ENCODE assay signal across 15 cellular contexts in the genomic region with DNA sequence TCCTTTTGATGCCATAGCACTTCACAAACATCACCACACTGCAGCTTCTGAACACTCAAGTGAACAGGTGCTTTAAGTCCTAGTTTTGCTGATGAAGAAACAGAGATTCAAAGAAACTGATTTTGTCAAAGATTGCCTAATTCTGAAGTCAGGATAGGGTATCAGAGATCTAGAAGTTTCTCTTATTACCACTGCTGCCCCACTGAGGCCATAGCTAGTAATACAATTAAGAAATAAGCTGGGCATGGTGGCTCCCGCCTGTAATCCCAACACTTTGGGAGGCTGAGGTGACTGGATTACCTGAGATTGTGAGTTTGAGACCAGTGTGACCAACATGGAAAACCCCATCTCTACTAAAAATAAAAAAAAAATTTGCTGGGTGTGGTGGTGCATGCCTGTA.
A peak's percentile ranks its signal among the peaks of the same experiment; 100 is the strongest.
DNase-seq lines count a peak whose midpoint lies in the region; ATAC-seq and TF ChIP-seq lines count a peak whose summit lies in the region.
"Had no signal": no experiment of that assay in that cellular context is flagged by ENCODE, and none has a peak within 500 bp of the region (broad histone marks: within the 10 kb centered on the region; RNA-seq: fewer than 3 reads in every experiment).

No MANE protein-coding gene starts in this region.

- H4K20me1 ChIP-seq in SU-DHL-6 (ENCODE audit: low read depth, low read length), result no peaks in the 10 kb centered on the region

- TF ChIP-seq CTCF in GM12865 (IDR thresholded peaks at IDR 0.05; ENCODE audit: insufficient read depth, low read depth, low read length, missing control alignments) (peak; percentile 19), SU-DHL-6 (IDR thresholded peaks at IDR 0.05; ENCODE audit: insufficient read depth, low read length, poor library complexity, severe bottlenecking) (peak; percentile 17), right lobe of liver (IDR thresholded peaks at IDR 0.05) (peak; percentile 17 to 35 (median 26))

- intact Hi-C loops in right lobe of liver (cut with DNase I), result no loop called here

- ATAC-seq in GM21423 (IDR thresholded peaks at IDR 0.05; ENCODE audit: unreplicated experiment), result peak; percentile 47
- peak; percentile 22 to 70 (median 45) for ATAC-seq in right lobe of liver
- ATAC-seq: activated CD4-positive, CD25-positive, alpha-beta regulatory T cell treated with anti-CD3 and anti-CD28 coated beads, Interleukin-2, amount 50 U/mL, for 24 hours; heart left ventricle; psoas muscle had no signal

- H3K27me3 ChIP-seq in SU-DHL-6 (ENCODE audit: low read length) (no peaks in the 10 kb centered on the region), right lobe of liver (no peaks in the 10 kb centered on the region)
- H3K27me3 ChIP-seq: suprapubic skin had no signal

- WGBS in right lobe of liver (ENCODE audit: insufficient coverage, low coverage, low lambda C conversion rate, missing lambda C conversion rate), result 17% methylated on average over 1 of the region's 1 CpG

- no peak for TF ChIP-seq POLR2A in right lobe of liver (IDR thresholded peaks at IDR 0.05)

- H3F3A ChIP-seq in SU-DHL-6 (ENCODE audit: insufficient read depth), result no peaks in the 10 kb centered on the region

- no peaks in the 10 kb centered on the region for H3K9me3 Mint-ChIP-seq in activated T-cell treated with anti-CD3 and anti-CD28 coated beads, Interleukin-2, amount 50 U/mL, for 24 hours
- H3K9me3 Mint-ChIP-seq: memory B cell had no signal

- H3K4me1 Mint-ChIP-seq in activated T-cell treated with anti-CD3 and anti-CD28 coated beads, Interleukin-2, amount 50 U/mL, for 24 hours (ENCODE audit: low read depth), result no peaks in the 10 kb centered on the region
- H3K4me1 Mint-ChIP-seq: memory B cell had no signal

- no peak overlapping the region for H3K27ac Mint-ChIP-seq in activated T-cell treated with anti-CD3 and anti-CD28 coated beads, Interleukin-2, amount 50 U/mL, for 24 hours
- H3K27ac Mint-ChIP-seq: memory B cell had no signal

- H3K9me3 ChIP-seq in SU-DHL-6 (ENCODE audit: insufficient read depth, low read length) (no peaks in the 10 kb centered on the region), right lobe of liver (no peaks in the 10 kb centered on the region)
- H3K9me3 ChIP-seq: heart left ventricle, psoas muscle, suprapubic skin had no signal

- H3K27ac ChIP-seq in SU-DHL-6 (ENCODE audit: low read depth, low read length) (no peak overlapping the region), right lobe of liver (no peak overlapping the region)
- H3K27ac ChIP-seq: heart left ventricle, psoas muscle, RWPE1, suprapubic skin had no signal

- DNase-seq in GM12865 (ENCODE audit: low read depth), result no peak
- no peak for DNase-seq in right lobe of liver
- no peak for DNase-seq in activated T-cell treated with anti-CD3 and anti-CD28 coated beads, Interleukin-2, amount 50 U/mL, for 24 hours
- no peak for DNase-seq in NCI-H2029 (lab: John Stamatoyannopoulos, UW)
- no peak for DNase-seq in germinal center (ENCODE audit: low spot score)
- DNase-seq: activated gamma-delta T cell, H7, heart left ventricle, psoas muscle had no signal

- H3K79me2 ChIP-seq in SU-DHL-6 (ENCODE audit: insufficient read depth, low read length), result no peaks in the 10 kb centered on the region

- no peak overlapping the region for H3K9ac ChIP-seq in SU-DHL-6 (ENCODE audit: low read length)

- H3K27me3 Mint-ChIP-seq in activated T-cell treated with anti-CD3 and anti-CD28 coated beads, Interleukin-2, amount 50 U/mL, for 24 hours, result no peaks in the 10 kb centered on the region
- H3K27me3 Mint-ChIP-seq: memory B cell had no signal

- H3K36me3 Mint-ChIP-seq in activated T-cell treated with anti-CD3 and anti-CD28 coated beads, Interleukin-2, amount 50 U/mL, for 24 hours (ENCODE audit: low read depth), result no peaks in the 10 kb centered on the region
- H3K36me3 Mint-ChIP-seq: memory B cell had no signal

- H3K4me2 ChIP-seq in SU-DHL-6 (ENCODE audit: low read depth, low read length, poor library complexity, severe bottlenecking), result no peak overlapping the region

- H3K9me2 ChIP-seq in SU-DHL-6 (replicated peaks; ENCODE audit: insufficient read depth, low read length), result no peaks in the 10 kb centered on the region

- H3K4me3 ChIP-seq in GM12865 (ENCODE audit: low read depth, low read length) (no peak overlapping the region), SU-DHL-6 (ENCODE audit: insufficient read depth, low read length, poor library complexity, severe bottlenecking) (no peak overlapping the region), right lobe of liver (no peak overlapping the region)
- H3K4me3 ChIP-seq: heart left ventricle, psoas muscle, suprapubic skin had no signal

- no peaks in the 10 kb centered on the region for H3K4me1 ChIP-seq in right lobe of liver
- H3K4me1 ChIP-seq: heart left ventricle, psoas muscle, suprapubic skin had no signal

- no peak overlapping the region for H3K4me3 Mint-ChIP-seq in activated T-cell treated with anti-CD3 and anti-CD28 coated beads, Interleukin-2, amount 50 U/mL, for 24 hours
- H3K4me3 Mint-ChIP-seq: memory B cell had no signal

- no peak overlapping the region for H2AFZ ChIP-seq in SU-DHL-6 (ENCODE audit: low read depth, low read length, severe bottlenecking)

- no peaks in the 10 kb centered on the region for H3K36me3 ChIP-seq in SU-DHL-6 (ENCODE audit: low read length)
- H3K36me3 ChIP-seq in right lobe of liver, result no peaks in the 10 kb centered on the region
- H3K36me3 ChIP-seq: heart left ventricle, suprapubic skin had no signal
